23 cellular contexts compared by ENCODE assay signal in genomic region chr4:46444318-46444717, GRCh38. TPM values are rescaled to one million over a fixed set of nuclear protein-coding genes. Genes with fewer than 3 reads are reported as not detected.
DNase-seq lines count a peak whose midpoint lies in the region; ATAC-seq and TF ChIP-seq lines count a peak whose summit lies in the region.
"Had no signal": no experiment of that assay in that cellular context is flagged by ENCODE, and none has a peak within 500 bp of the region (broad histone marks: within the 10 kb centered on the region; RNA-seq: fewer than 3 reads in every experiment).

No MANE protein-coding gene starts in this region.

- H3K36me3 ChIP-seq in mesenchymal stem cell (ENCODE audit: control insufficient read depth in 1 of 2, insufficient read depth in 2 of 2, low read depth in 1 of 2, low read length in 2 of 2) (no peaks in the 10 kb centered on the region), suprapubic skin (no peaks in the 10 kb centered on the region), psoas muscle (ENCODE audit: insufficient read depth in 1 of 2, low read depth in 1 of 2) (no peaks in the 10 kb centered on the region)
- H3K36me3 ChIP-seq: BLaER1 treated with 17β-estradiol and CSF1 and Interleukin-3, amounts not matched to agents 10 nM and 100 nM; SJSA1 had no signal

- H2BK120ac ChIP-seq in mesenchymal stem cell (ENCODE audit: low read depth, low read length), result no peak overlapping the region

- no peak overlapping the region for H2AK5ac ChIP-seq in mesenchymal stem cell (ENCODE audit: low read length, severe bottlenecking)

- no peak overlapping the region for H2AFZ ChIP-seq in mesenchymal stem cell (ENCODE audit: low read depth, low read length)

- DNase-seq in COLO829 (ENCODE audit: low spot score), result peak; percentile 24
- DNase-seq in OCI-M1 (lab: John Stamatoyannopoulos, UW), result peak; percentile 14
- DNase-seq in cardiac fibroblast (ENCODE audit: low read depth in 2 of 2), result peak; percentile 2 to 20
- DNase-seq in mesenchymal stem cell, result peak; percentile 33
- no peak for DNase-seq in suprapubic skin (ENCODE audit: low spot score in 2 of 2)
- DNase-seq in psoas muscle, result no peak
- DNase-seq in HCEC 1CT, result no peak
- DNase-seq: 8988T; CD4-positive, alpha-beta memory T cell; DMS153; GDM1; KG1; NCI-H1092 treated with DMSO at 0.1 percent for 48 hours; NCI-H2029 treated with DMSO at 0.1 percent for 48 hours; NCI-H345; NCI-H524; NCI-H774; NK-92 treated with Interleukin-12 subunit alpha and Interleukin-12 subunit beta, amount 100 ng/mL, for 24 hours had no signal

- no peak for TF ChIP-seq POLR2A in suprapubic skin (IDR thresholded peaks at IDR 0.05)

- intact Hi-C loops in psoas muscle (cut with DNase I), result no loop called here

- no peak overlapping the region for H3K9ac ChIP-seq in mesenchymal stem cell (ENCODE audit: low read length)
- H3K9ac ChIP-seq: BLaER1 treated with 17β-estradiol and CSF1 and Interleukin-3, amounts not matched to agents 10 nM and 100 nM had no signal

- no peak overlapping the region for H4K8ac ChIP-seq in mesenchymal stem cell (ENCODE audit: low read length)

- no peaks in the 10 kb centered on the region for H3K4me1 ChIP-seq in mesenchymal stem cell (ENCODE audit: control insufficient read depth, insufficient read depth, low read depth, low read length)
- H3K4me1 ChIP-seq in suprapubic skin, result no peaks in the 10 kb centered on the region
- no peaks in the 10 kb centered on the region for H3K4me1 ChIP-seq in psoas muscle
- H3K4me1 ChIP-seq: BLaER1 treated with 17β-estradiol and CSF1 and Interleukin-3, amounts not matched to agents 10 nM and 100 nM; SJSA1 had no signal

- H2BK12ac ChIP-seq in mesenchymal stem cell (ENCODE audit: low read length in 2 of 2), result no peak overlapping the region

- H2BK5ac ChIP-seq in mesenchymal stem cell (ENCODE audit: low read depth, low read length, poor library complexity, severe bottlenecking), result no peak overlapping the region

- H3K27me3 ChIP-seq in mesenchymal stem cell (ENCODE audit: control insufficient read depth in 1 of 2, insufficient read depth in 1 of 2, low read length in 2 of 2) (no peaks in the 10 kb centered on the region), suprapubic skin (no peaks in the 10 kb centered on the region), psoas muscle (ENCODE audit: insufficient read depth in 3 of 3, low read length in 2 of 3) (no peaks in the 10 kb centered on the region)
- H3K27me3 ChIP-seq: BLaER1 treated with 17β-estradiol and CSF1 and Interleukin-3, amounts not matched to agents 10 nM and 100 nM; SJSA1 had no signal

- no peaks in the 10 kb centered on the region for H3K79me1 ChIP-seq in mesenchymal stem cell (replicated peaks; ENCODE audit: low read length, poor library complexity, severe bottlenecking)

- H3K23ac ChIP-seq in mesenchymal stem cell (ENCODE audit: low read length in 2 of 2), result no peak overlapping the region

- H4K91ac ChIP-seq in mesenchymal stem cell (ENCODE audit: low read length), result no peak overlapping the region

- H3K4ac ChIP-seq in mesenchymal stem cell (ENCODE audit: low read depth in 1 of 2, low read length in 2 of 2), result no peak overlapping the region

- H3K4me2 ChIP-seq in mesenchymal stem cell (ENCODE audit: low read length, poor library complexity, severe bottlenecking), result no peak overlapping the region
- H3K4me2 ChIP-seq: BLaER1 treated with 17β-estradiol and CSF1 and Interleukin-3, amounts not matched to agents 10 nM and 100 nM had no signal

- H3K4me3 ChIP-seq in cardiac fibroblast (replicated peaks in 1 of 2; ENCODE audit: low read depth in 2 of 2, low read length in 2 of 2) (no peak overlapping the region), mesenchymal stem cell (ENCODE audit: insufficient read depth in 1 of 2, low read depth in 1 of 2, low read length in 2 of 2) (no peak overlapping the region), suprapubic skin (no peak overlapping the region), psoas muscle (no peak overlapping the region)
- H3K4me3 ChIP-seq: BLaER1 treated with 17β-estradiol and CSF1 and Interleukin-3, amounts not matched to agents 10 nM and 100 nM; SJSA1 had no signal

- no peak for TF ChIP-seq CTCF in cardiac fibroblast (IDR thresholded peaks at IDR 0.05; ENCODE audit: low read depth, low read length)
- TF ChIP-seq CTCF in suprapubic skin (IDR thresholded peaks at IDR 0.05), result no peak
- TF ChIP-seq CTCF in psoas muscle (IDR thresholded peaks at IDR 0.05), result no peak

- WGBS in mesenchymal stem cell, result no CpG with 5 or more reads among the region's 3 CpGs
- 60% methylated on average over 3 of the region's 3 CpGs for WGBS in suprapubic skin
- 72 to 75% (median 73%) methylated on average over 3 of the region's 3 CpGs for WGBS in psoas muscle, 3 donors

- no peak overlapping the region for H3K27ac ChIP-seq in mesenchymal stem cell (ENCODE audit: low read length, poor library complexity, severe bottlenecking)
- no peak overlapping the region for H3K27ac ChIP-seq in suprapubic skin
- no peak overlapping the region for H3K27ac ChIP-seq in psoas muscle
- H3K27ac ChIP-seq: BLaER1 treated with 17β-estradiol and CSF1 and Interleukin-3, amounts not matched to agents 10 nM and 100 nM; SJSA1 had no signal

- no peak for ATAC-seq in psoas muscle
- ATAC-seq in HG02885 (IDR thresholded peaks at IDR 0.05; ENCODE audit: poor library complexity, unreplicated experiment), result no peak
- ATAC-seq: Panc1, Right ventricle myocardium inferior had no signal

- no peak overlapping the region for H3K18ac ChIP-seq in mesenchymal stem cell (ENCODE audit: low read depth in 1 of 2, low read length in 2 of 2)

- TF ChIP-seq EP300 in suprapubic skin (IDR thresholded peaks at IDR 0.05), result no peak

- H2BK15ac ChIP-seq in mesenchymal stem cell (ENCODE audit: low read depth, poor library complexity, severe bottlenecking), result no peak overlapping the region

- H3K14ac ChIP-seq in mesenchymal stem cell (ENCODE audit: low read length in 2 of 2), result no peak overlapping the region

- no peaks in the 10 kb centered on the region for H3K9me3 ChIP-seq in mesenchymal stem cell (ENCODE audit: control insufficient read depth, low read length)
- H3K9me3 ChIP-seq in suprapubic skin, result no peaks in the 10 kb centered on the region
- peaks cover 3% of the 10 kb centered on the region for H3K9me3 ChIP-seq in psoas muscle
- H3K9me3 ChIP-seq: BLaER1 treated with 17β-estradiol and CSF1 and Interleukin-3, amounts not matched to agents 10 nM and 100 nM; SJSA1 had no signal

RNA-seq across cellular contexts. Expression of gene GABRA2, which starts 54.4 kb away (rescaled TPM):
- polyA plus RNA-seq in mesenchymal stem cell (2013, experiment 1 of 2), result 21.3 TPM
- polyA plus RNA-seq in mesenchymal stem cell (2013, experiment 2 of 2), result 21.7 TPM
- total RNA-seq in suprapubic skin, result under 1 TPM in 2 of 4 donors, not detected in 2; 0.13 to 0.32 TPM
- total RNA-seq in psoas muscle, result not detected
- under 1 TPM; 0.01 TPM for polyA plus RNA-seq in psoas muscle
- total RNA-seq: CD4-positive, alpha-beta memory T cell; SJSA1 had no signal
- polyA plus RNA-seq: CD4-positive, alpha-beta memory T cell had no signal

Comparison
In these comparisons a context has a peak if more than half of its experiments do, and no peak if none do; other contexts are left out.
1. DNase-seq: peak in COLO829 (single experiment), OCI-M1 (single experiment), cardiac fibroblast (2 of 2) and mesenchymal stem cell (single experiment); none in suprapubic skin (0 of 2), psoas muscle (0 of 2) and HCEC 1CT (single experiment).